In the genomic region with DNA sequence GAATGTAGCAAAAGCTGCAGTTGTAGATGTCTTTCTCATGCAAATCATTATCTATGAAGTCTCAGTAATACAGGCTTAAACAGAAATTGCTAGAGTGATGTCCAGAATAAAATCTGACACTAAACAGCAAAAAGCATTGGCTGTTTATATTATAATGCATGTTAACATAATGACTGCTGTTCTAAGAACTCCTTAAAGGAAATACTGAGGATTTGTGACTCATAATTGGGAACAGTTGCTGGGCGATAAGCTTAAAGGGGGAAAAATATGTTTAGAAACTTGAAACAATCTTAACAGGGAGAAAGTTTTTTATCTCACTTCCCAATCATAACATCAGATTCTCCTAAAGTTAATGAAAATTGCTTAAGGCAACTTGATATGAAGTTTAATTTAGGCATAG, we compare ENCODE assay signal across 14 cellular contexts. TPM values are rescaled to one million over a fixed set of nuclear protein-coding genes. Genes with fewer than 3 reads are reported as not detected.
A peak's percentile ranks its signal among the peaks of the same experiment; 100 is the strongest.
DNase-seq lines count a peak whose midpoint lies in the region; ATAC-seq and TF ChIP-seq lines count a peak whose summit lies in the region.
"Had no signal": no experiment of that assay in that cellular context is flagged by ENCODE, and none has a peak within 500 bp of the region (broad histone marks: within the 10 kb centered on the region; RNA-seq: fewer than 3 reads in every experiment).

No MANE protein-coding gene starts in this region.

- H3K9ac ChIP-seq in PC-3 (ENCODE audit: low read length) (0 out of 2 replicates have a peak overlapping the region, but pooled peaks have one; percentile 12), endocrine pancreas (ENCODE audit: control insufficient read depth, insufficient read depth, low read length) (no peak overlapping the region)

- ATAC-seq in PC-3 = peak; percentile 40
- no peak for ATAC-seq in HG02973 (IDR thresholded peaks at IDR 0.05; ENCODE audit: unreplicated experiment)
- no peak for ATAC-seq in HG03095 (IDR thresholded peaks at IDR 0.05; ENCODE audit: unreplicated experiment)

- CTCF ChIA-PET in Calu3 (lab: Charles Lee) = interaction anchor here (1.2 to 1.6 kb wide), 3 partner anchors 16 to 31 kb away, joined by 3 read pairs; no protein-coding TSS in a partner anchor
- CTCF ChIA-PET in PC-3 (lab: Charles Lee) = interaction anchor here (1.0 kb wide), 2 partner anchors 10 to 445 kb away, joined by 3 read pairs; no protein-coding TSS in a partner anchor

- peak overlapping the region; percentile 61 for H3K27ac ChIP-seq in PC-3 (ENCODE audit: low read length)
- H3K27ac ChIP-seq: neutrophil had no signal

- peaks cover 61% of the 10 kb centered on the region for H3K36me3 ChIP-seq in PC-3 (ENCODE audit: low read depth, low read length)
- peaks cover 3% of the 10 kb centered on the region for H3K36me3 ChIP-seq in endocrine pancreas (ENCODE audit: control insufficient read depth, insufficient read depth, low read length)

- no peaks in the 10 kb centered on the region for H3K27me3 Mint-ChIP-seq in Calu3 (ENCODE audit: unreplicated experiment)
- no peaks in the 10 kb centered on the region for H3K27me3 Mint-ChIP-seq in nephron (ENCODE audit: low read depth)
- H3K27me3 Mint-ChIP-seq: activated CD4-positive, alpha-beta memory T cell treated with anti-CD3 and anti-CD28 coated beads for 36 hours; IgD-negative memory B cell had no signal

- no peaks in the 10 kb centered on the region for H3K9me2 ChIP-seq in PC-3 (replicated peaks; ENCODE audit: low read length)

- BruUV-seq in Calu3 (replicated peaks; lab: Mats Ljungman, UMichigan) (no TSS peak), PC-3 (replicated peaks; lab: Mats Ljungman, UMichigan) (no TSS peak)

- H3K9me3 Mint-ChIP-seq in Calu3 (ENCODE audit: low read depth, unreplicated experiment) (no peaks in the 10 kb centered on the region), nephron (no peaks in the 10 kb centered on the region)
- H3K9me3 Mint-ChIP-seq: activated CD4-positive, alpha-beta memory T cell treated with anti-CD3 and anti-CD28 coated beads for 36 hours; IgD-negative memory B cell had no signal

- H3K4me3 Mint-ChIP-seq in Calu3 (ENCODE audit: low read depth, unreplicated experiment) (peak overlapping the region; percentile 56), nephron (peak overlapping the region in 2 of 3 experiments; percentile 5 to 26)
- H3K4me3 Mint-ChIP-seq: activated CD4-positive, alpha-beta memory T cell treated with anti-CD3 and anti-CD28 coated beads for 36 hours; IgD-negative memory B cell had no signal

- POLR2A ChIA-PET in PC-3 (lab: Charles Lee; ENCODE audit: unreplicated experiment) = no interaction called here

- H3F3A ChIP-seq in PC-3 (ENCODE audit: low read length, unreplicated experiment) = peaks cover 10% of the 10 kb centered on the region

- intact Hi-C loops in Calu3 (cut with micrococcal nuclease; ENCODE audit: unreplicated experiment) (loop anchor here (1.0 to 2.0 kb wide), 2 partner anchors 8 to 15 kb away; no protein-coding TSS in a partner anchor), PC-3 (cut with micrococcal nuclease) (loop anchor here (5.0 kb wide), 2 partner anchors 170 to 445 kb away; no protein-coding TSS in a partner anchor)

- H3K4me2 ChIP-seq in PC-3 (ENCODE audit: low read length) = peak overlapping the region; percentile 68

- H3K27me3 ChIP-seq in PC-3 (ENCODE audit: low read length) (no peaks in the 10 kb centered on the region), endocrine pancreas (ENCODE audit: control insufficient read depth, insufficient read depth, low read length) (no peaks in the 10 kb centered on the region)
- H3K27me3 ChIP-seq: neutrophil had no signal

- H3K4me1 Mint-ChIP-seq in Calu3 (ENCODE audit: low read depth, unreplicated experiment) (peaks cover 47% of the 10 kb centered on the region), nephron (peaks cover 44% of the 10 kb centered on the region)

- H3K4me3 ChIP-seq in PC-3 (ENCODE audit: low read length) (peak overlapping the region; percentile 1; the same call in 1 of the 2 replicates), endocrine pancreas (ENCODE audit: control insufficient read depth, insufficient read depth, low read length) (peak overlapping the region; percentile 27)

- H2AFZ ChIP-seq in PC-3 (ENCODE audit: low read length) = no peak overlapping the region

- H3K27ac Mint-ChIP-seq in Calu3 (ENCODE audit: unreplicated experiment) (peak overlapping the region; percentile 62), nephron (peak overlapping the region; percentile 25 to 77 (median 46))
- H3K27ac Mint-ChIP-seq: activated CD4-positive, alpha-beta memory T cell treated with anti-CD3 and anti-CD28 coated beads for 36 hours had no signal

- peaks cover 94% of the 10 kb centered on the region for H3K79me2 ChIP-seq in PC-3 (ENCODE audit: low read length)

- H3K9me3 ChIP-seq in PC-3 (ENCODE audit: low read length) (no peaks in the 10 kb centered on the region), endocrine pancreas (ENCODE audit: control insufficient read depth, low read length) (no peaks in the 10 kb centered on the region)
- H3K9me3 ChIP-seq: neutrophil had no signal

- DNase-seq in Calu3 = no peak
- DNase-seq in PC-3 = peak; percentile 67
- DNase-seq in GM19240 (ENCODE audit: insufficient read length, low spot score) = no peak
- no peak for DNase-seq in RPMI8226
- DNase-seq: activated CD4-positive, alpha-beta memory T cell treated with anti-CD3 and anti-CD28 coated beads for 36 hours; activated naive CD4-positive, alpha-beta T cell treated with anti-CD3 and anti-CD28 coated beads, Interleukin-2, amount 50 U/mL, for 16 hours; effector memory CD4-positive, alpha-beta T cell; NCI-H345 had no signal

- peaks cover 67% of the 10 kb centered on the region for H3K36me3 Mint-ChIP-seq in Calu3 (ENCODE audit: insufficient read depth, unreplicated experiment)
- H3K36me3 Mint-ChIP-seq in nephron (ENCODE audit: low read depth) = peaks cover 32% of the 10 kb centered on the region

- H4K20me1 ChIP-seq in PC-3 (ENCODE audit: low read length) = peaks cover 67% of the 10 kb centered on the region

- no peak for TF ChIP-seq CTCF in Calu3 (IDR thresholded peaks at IDR 0.05; ENCODE audit: unreplicated experiment)
- TF ChIP-seq CTCF in PC-3 (conservative IDR thresholded peaks at IDR 0.05; ENCODE audit: low read depth, low read length) = no peak
- no peak for TF ChIP-seq CTCF in nephron (IDR thresholded peaks at IDR 0.05; ENCODE audit: unreplicated experiment in 3 of 3)

- H3K4me1 ChIP-seq in PC-3 (ENCODE audit: insufficient read depth, low read length) = peaks cover 61% of the 10 kb centered on the region
- peaks cover 49% of the 10 kb centered on the region for H3K4me1 ChIP-seq in endocrine pancreas (ENCODE audit: control insufficient read depth, insufficient read depth, low read length)

RNA-seq across cellular contexts. Expression of a gene that starts 17.5 kb away (rescaled TPM):
- total RNA-seq in Calu3 (2022) = 84.9 and 91.4 TPM in 2 replicates
- 84.7 and 85.5 TPM in 2 replicates for total RNA-seq in PC-3 (2014; rRNA removed)
